8 cellular contexts compared by ENCODE assay signal in genomic region chr1:111989531-111990025, GRCh38. TPM values are rescaled to one million over a fixed set of nuclear protein-coding genes. Genes with fewer than 3 reads are reported as not detected.
DNase-seq lines count a peak whose midpoint lies in the region; ATAC-seq and TF ChIP-seq lines count a peak whose summit lies in the region.

TSS of gene KCND3 (minus strand) at chr1:111989668.

- CTCF ChIA-PET in activated naive CD4-positive, alpha-beta T cell treated with anti-CD3 and anti-CD28 coated beads for 36 hours (lab: Charles Lee), result no interaction called here

- no peak within 1 kb of the TSS for H3K27ac Mint-ChIP-seq in activated naive CD4-positive, alpha-beta T cell treated with anti-CD3 and anti-CD28 coated beads for 36 hours
- peak within 1 kb of the TSS in 2 of 3 experiments; percentile 60 for H3K27ac Mint-ChIP-seq in nephron

- peaks cover 52% of the 10 kb centered on the region for H3K27me3 Mint-ChIP-seq in activated naive CD4-positive, alpha-beta T cell treated with anti-CD3 and anti-CD28 coated beads for 36 hours (ENCODE audit: low read depth)
- peaks cover 93% of the 10 kb centered on the region for H3K27me3 Mint-ChIP-seq in nephron (ENCODE audit: low read depth)

- DNase-seq in activated naive CD4-positive, alpha-beta T cell treated with anti-CD3 and anti-CD28 coated beads for 36 hours, result peak; percentile 28
- DNase-seq in activated naive CD4-positive, alpha-beta T cell treated with Interleukin-2 at 50 U/mL for 16 hours, result no peak
- DNase-seq in foreskin fibroblast (peak; percentile 29 to 61), NCI-H1048 (lab: John Stamatoyannopoulos, UW) (no peak), superior temporal gyrus (ENCODE audit: extremely low spot score) (no peak)

- intact Hi-C loops in activated naive CD4-positive, alpha-beta T cell treated with anti-CD3 and anti-CD28 coated beads for 36 hours (cut with micrococcal nuclease), result no loop called here

- no peaks in the 10 kb centered on the region for H3K36me3 Mint-ChIP-seq in activated naive CD4-positive, alpha-beta T cell treated with anti-CD3 and anti-CD28 coated beads for 36 hours (ENCODE audit: low read depth)
- no peaks in the 10 kb centered on the region for H3K36me3 Mint-ChIP-seq in nephron (ENCODE audit: low read depth)

- no peaks in the 10 kb centered on the region for H3K9me3 Mint-ChIP-seq in activated naive CD4-positive, alpha-beta T cell treated with anti-CD3 and anti-CD28 coated beads for 36 hours
- H3K9me3 Mint-ChIP-seq in nephron, result no peaks in the 10 kb centered on the region

- H3K4me3 Mint-ChIP-seq in activated naive CD4-positive, alpha-beta T cell treated with anti-CD3 and anti-CD28 coated beads for 36 hours, result peak within 1 kb of the TSS; percentile 69
- H3K4me3 Mint-ChIP-seq in nephron, result peak within 1 kb of the TSS; percentile 81 to 91 (median 90)

- no peak for TF ChIP-seq CTCF in WI38 (IDR thresholded peaks at IDR 0.05; ENCODE audit: low read depth, low read length)
- TF ChIP-seq CTCF in foreskin fibroblast (IDR thresholded peaks at IDR 0.05; ENCODE audit: low read depth, low read length), result no peak
- TF ChIP-seq CTCF in nephron (IDR thresholded peaks at IDR 0.05; ENCODE audit: unreplicated experiment in 3 of 3), result no peak

- H3K4me3 ChIP-seq in WI38 (ENCODE audit: low read depth, low read length), result peak within 1 kb of the TSS; percentile 26; the same call in 1 of the 2 replicates
- H3K4me3 ChIP-seq in foreskin fibroblast (ENCODE audit: low read depth in 1 of 2, low read length in 2 of 2), result peak within 1 kb of the TSS; percentile 24 to 54

- ATAC-seq in GM21528 (IDR thresholded peaks at IDR 0.05; ENCODE audit: low FRiP score, unreplicated experiment), result no peak

- H3K4me1 Mint-ChIP-seq in activated naive CD4-positive, alpha-beta T cell treated with anti-CD3 and anti-CD28 coated beads for 36 hours (ENCODE audit: low read depth), result peaks cover 19% of the 10 kb centered on the region
- peaks cover 31% of the 10 kb centered on the region for H3K4me1 Mint-ChIP-seq in nephron

RNA-seq across cellular contexts. Expression of gene KCND3, which starts in this region (rescaled TPM):
- not detected for total RNA-seq in activated naive CD4-positive, alpha-beta T cell treated with anti-CD3 and anti-CD28 coated beads for 36 hours

Comparison
In these comparisons a context has a peak if more than half of its experiments do, and no peak if none do; other contexts are left out.
1. Peak in DNase-seq in activated naive CD4-positive, alpha-beta T cell treated with anti-CD3 and anti-CD28 coated beads for 36 hours; RNA of the gene not detected or under 1 TPM.
2. DNase-seq: peak in foreskin fibroblast (2 of 2); none in activated naive CD4-positive, alpha-beta T cell treated with Interleukin-2 at 50 U/mL for 16 hours (single experiment), NCI-H1048 (single experiment) and superior temporal gyrus (single experiment).